In the genomic region with DNA sequence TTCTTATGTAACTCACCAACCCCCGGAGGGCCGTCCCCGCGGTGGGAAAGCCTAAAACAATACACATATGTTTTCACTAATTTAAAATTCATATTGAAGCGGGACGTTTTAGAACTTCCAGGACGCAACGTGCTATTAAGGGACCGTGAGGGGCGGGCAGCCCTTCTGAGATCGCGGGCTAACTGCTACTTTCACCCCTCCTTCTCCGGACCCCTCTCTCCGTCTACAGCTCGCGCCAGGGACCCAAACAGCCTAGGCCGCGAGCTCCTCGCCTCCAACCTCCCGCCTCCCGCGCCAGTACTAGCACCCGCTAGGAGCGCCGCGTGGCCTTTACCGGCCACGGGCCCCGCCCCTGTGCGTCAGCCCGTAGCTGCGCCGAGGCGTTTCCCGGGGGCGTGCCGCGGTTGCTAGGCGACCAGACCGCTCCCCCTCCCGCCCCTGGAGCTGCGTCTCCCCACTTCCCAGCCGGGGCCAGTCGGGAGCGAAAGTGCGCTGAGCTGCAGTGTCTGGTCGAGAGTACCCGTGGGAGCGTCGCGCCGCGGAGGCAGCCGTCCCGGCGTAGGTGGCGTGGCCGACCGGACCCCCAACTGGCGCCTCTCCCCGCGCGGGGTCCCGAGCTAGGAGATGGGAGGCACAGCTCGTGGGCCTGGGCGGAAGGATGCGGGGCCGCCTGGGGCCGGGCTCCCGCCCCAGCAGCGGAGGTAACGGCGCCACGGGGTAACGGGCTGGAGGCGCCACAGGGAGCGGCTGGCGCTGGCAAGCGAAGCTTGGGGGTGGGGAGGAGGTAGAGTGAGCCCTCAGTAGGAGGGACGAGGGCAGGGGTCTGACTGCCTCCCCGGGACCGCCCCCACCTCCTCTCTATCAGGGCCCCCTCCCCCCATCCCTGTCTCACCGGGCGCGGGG, we compare ENCODE assay signal across 8 cellular contexts. TPM values are rescaled to one million over a fixed set of nuclear protein-coding genes. Genes with fewer than 3 reads are reported as not detected.
A peak's percentile ranks its signal among the peaks of the same experiment; 100 is the strongest.
DNase-seq lines count a peak whose midpoint lies in the region; ATAC-seq and TF ChIP-seq lines count a peak whose summit lies in the region.

A gene (plus strand): TSS at position 457 of the 903 bp plus-strand sequence. CDS start 168 bp downstream, at position 625.

- 0 to 1% (median 1%) methylated on average over 44 to 85 of the region's 85 CpGs for WGBS in spleen, 5 donors

- no peaks in the 10 kb centered on the region for H3K9me3 ChIP-seq in spleen

- H3K4me1 ChIP-seq in spleen, result peaks cover 8 to 46% (median 28%) of the 10 kb centered on the region in 6 donors

- peaks cover 0 to 11% (median 0%) of the 10 kb centered on the region in 7 donors for H3K27me3 ChIP-seq in spleen (replicated peaks in 1 of 7)

- H3K27ac ChIP-seq in caudate nucleus (ENCODE audit: low read depth, low read length) (peak within 1 kb of the TSS; percentile 42), spleen (peak within 1 kb of the TSS in 7 of 8 donors; percentile 56 to 80 (median 68))

- DNase-seq in AG09319 (ENCODE audit: extremely low read depth, low read depth), result peak; percentile 86
- DNase-seq in NCI-H226, result peak; percentile 93
- peak; percentile 71 to 81 (median 76) for DNase-seq in activated CD4-positive, CD25-positive, alpha-beta regulatory T cell (lab: John Stamatoyannopoulos, UW)
- DNase-seq in caudate nucleus (lab: John Stamatoyannopoulos, UW), result peak in 60 of 61 donors; percentile 27 to 97 (median 84)
- DNase-seq in inferior parietal cortex (ENCODE audit: extremely low spot score), result peak; percentile 92
- DNase-seq in spleen, result peak; percentile 97

- H3K4me3 ChIP-seq in spleen, result peak within 1 kb of the TSS; percentile 68 to 96 (median 86)

- TF ChIP-seq CTCF in AG09319 (IDR thresholded peaks at IDR 0.05; ENCODE audit: low read depth, low read length), result no peak; the same call in none of the 2 replicates
- TF ChIP-seq CTCF in spleen (IDR thresholded peaks at IDR 0.05 in 8 of 11, conservative IDR thresholded peaks at IDR 0.05 in 3 of 11), result peak in 7 of 11 experiments; percentile 5 to 49 (median 31)

- TF ChIP-seq POLR2A in GM18951 (IDR thresholded peaks at IDR 0.05; ENCODE audit: extremely low read depth, insufficient read depth, insufficient read length) (peak; percentile 88), spleen (IDR thresholded peaks at IDR 0.05) (peak in 1 of 3 donors; percentile 56)

- intact Hi-C loops in spleen (cut with DNase I; ENCODE audit: low total_unique reads), result loop anchor here (10.0 kb wide), 2 partner anchors 279 to 349 kb away; no protein-coding TSS in a partner anchor

- in situ Hi-C loops in GM18951 (cut with MboI; ENCODE audit: low sequenced_read_pairs, unreplicated experiment), result no loop called here

- H3K36me3 ChIP-seq in spleen, result no peaks in the 10 kb centered on the region

- peak; percentile 94 for ATAC-seq in HG03175 (IDR thresholded peaks at IDR 0.05; ENCODE audit: unreplicated experiment)

RNA-seq across cellular contexts. Expression of the gene that starts here (rescaled TPM):
- 1 to 10 TPM; 2.4 to 6.6 (median 4.3) TPM for total RNA-seq in spleen
- polyA plus RNA-seq in spleen, result 1 to 10 TPM in 1 of 3 donors, under 1 TPM in 2; 0.65 to 1.4 (median 0.89) TPM

Comparison
In these comparisons a context has a peak if more than half of its experiments do, and no peak if none do; other contexts are left out.
1. Peak in every context shown above with its lines: DNase-seq, ATAC-seq, H3K4me3 ChIP-seq and H3K27ac ChIP-seq.